ENCODE assay signal across 1 cellular context in the genomic region with DNA sequence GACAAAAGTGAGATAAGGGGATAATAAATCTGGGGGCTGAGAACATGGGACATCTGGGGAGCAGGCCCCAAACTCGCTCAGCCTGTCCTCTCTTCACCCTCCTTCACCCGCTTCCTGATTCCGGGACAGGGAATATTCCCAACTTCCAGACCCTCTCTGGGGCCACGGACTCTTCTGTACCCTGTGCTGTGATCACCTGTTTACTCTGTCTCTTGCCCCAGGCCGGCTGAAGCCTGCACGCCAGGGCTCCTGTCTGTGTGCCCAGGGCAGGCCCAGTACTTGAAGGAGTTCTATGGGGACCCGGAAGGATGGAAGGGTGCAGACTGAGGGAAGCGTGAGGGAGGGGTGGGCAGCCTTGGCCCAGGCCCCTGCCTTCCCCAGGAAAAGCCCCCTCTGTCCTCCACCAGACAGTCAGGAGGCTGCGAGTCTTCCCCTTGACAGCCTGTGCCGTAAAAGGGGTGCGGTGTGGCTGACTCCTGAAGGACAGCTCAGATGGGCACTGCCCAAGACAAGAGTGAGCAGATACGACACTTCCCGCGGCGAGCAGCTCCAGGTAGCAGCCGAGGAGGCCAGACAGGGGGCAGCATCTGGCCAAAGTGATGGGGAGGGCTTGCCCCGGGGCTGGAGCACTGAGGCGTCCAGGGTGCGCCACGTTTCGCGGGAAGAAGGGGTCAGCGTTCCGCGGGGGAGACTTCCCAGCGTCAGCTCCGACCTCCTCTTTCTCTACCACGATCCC.
TF ChIP-seq lines count a peak whose summit lies in the region.

No MANE protein-coding gene starts in this region.

TF ChIP-seq in IMR-90, 13 proteins besides CTCF, POLR2A, EP300 and RAD21:
- TF ChIP-seq, protein P1, sequence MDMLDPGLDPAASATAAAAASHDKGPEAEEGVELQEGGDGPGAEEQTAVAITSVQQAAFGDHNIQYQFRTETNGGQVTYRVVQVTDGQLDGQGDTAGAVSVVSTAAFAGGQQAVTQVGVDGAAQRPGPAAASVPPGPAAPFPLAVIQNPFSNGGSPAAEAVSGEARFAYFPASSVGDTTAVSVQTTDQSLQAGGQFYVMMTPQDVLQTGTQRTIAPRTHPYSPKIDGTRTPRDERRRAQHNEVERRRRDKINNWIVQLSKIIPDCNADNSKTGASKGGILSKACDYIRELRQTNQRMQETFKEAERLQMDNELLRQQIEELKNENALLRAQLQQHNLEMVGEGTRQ (IDR thresholded peaks at IDR 0.05; ENCODE audit: low read depth, low read length): no peak
- TF ChIP-seq SMC3 (IDR thresholded peaks at IDR 0.05; ENCODE audit: low read depth, low read length): peak; percentile 9; the same call in 1 of the 2 replicates
